In genomic region chr1:39214998-39215873, GRCh38 we compare ENCODE assay signal across 8 cellular contexts. TPM values are rescaled to one million over a fixed set of nuclear protein-coding genes. Genes with fewer than 3 reads are reported as not detected.
DNase-seq lines count a peak whose midpoint lies in the region; ATAC-seq, FAIRE-seq and TF ChIP-seq lines count a peak whose summit lies in the region.

No MANE protein-coding gene starts in this region.

- FAIRE-seq in K562 (lab: Jason Lieb, UNC), result peak; percentile 84

- H3K4me1 Mint-ChIP-seq in HFFc6 (ENCODE audit: low read depth) (peaks cover 63% of the 10 kb centered on the region), mesothelial cell of epicardium (peaks cover 29% of the 10 kb centered on the region)

- H3K9ac ChIP-seq in OCI-LY3 (ENCODE audit: low read length), result no peak overlapping the region
- H3K9ac ChIP-seq in K562 (ENCODE audit: insufficient read depth in 1 of 2, low read depth in 2 of 2, low read length in 2 of 2), result peak overlapping the region; percentile 60 to 86; a peak in 3 of 4 replicates

- H3K4me3 ChIP-seq in OCI-LY3 (ENCODE audit: low read length) (0 out of 2 replicates have a peak overlapping the region, but pooled peaks have one; percentile 35), K562 (peak overlapping the region; percentile 36), foreskin fibroblast (ENCODE audit: low read depth in 1 of 2, low read length in 2 of 2) (no peak overlapping the region)

- H2AFZ ChIP-seq in OCI-LY3 (ENCODE audit: low read depth, low read length), result no peak overlapping the region
- peak overlapping the region; percentile 67 for H2AFZ ChIP-seq in K562 (ENCODE audit: low read depth, low read length)

- no peak for TF ChIP-seq EP300 in K562 (IDR thresholded peaks at IDR 0.05; ENCODE audit: low read length)

- H4K20me1 ChIP-seq in OCI-LY3 (ENCODE audit: insufficient read depth, low read length) (peaks cover 4% of the 10 kb centered on the region; the same call in 1 of the 2 replicates), K562 (replicated peaks; ENCODE audit: control insufficient read depth, insufficient read depth, low read length) (peaks cover 10% of the 10 kb centered on the region)

- BruUV-seq in K562 (replicated peaks; lab: Mats Ljungman, UMichigan), result TSS peak; percentile 55

- DNase-seq in GM13976 (ENCODE audit: low spot score), result peak; percentile 75
- peak; percentile 24 for DNase-seq in HFFc6
- DNase-seq in K562 (ENCODE audit: extremely low read depth in 1 of 4, low spot score in 3 of 4), result peak; percentile 59 to 81 (median 64)
- no peak for DNase-seq in mesothelial cell of epicardium (ENCODE audit: low spot score in 2 of 2, unreplicated experiment in 2 of 2)
- DNase-seq in mucosa of gallbladder (ENCODE audit: low spot score), result no peak
- DNase-seq in cortex of kidney (lab: John Stamatoyannopoulos, UW), result no peak
- DNase-seq in foreskin fibroblast, result no peak

- TF ChIP-seq CTCF in GM13976 (IDR thresholded peaks at IDR 0.05; ENCODE audit: borderline replicate concordance, control extremely low read depth, extremely low read depth, insufficient read depth, missing control alignments) (no peak), HFFc6 (IDR thresholded peaks at IDR 0.05) (no peak), OCI-LY3 (IDR thresholded peaks at IDR 0.05; ENCODE audit: low read depth, low read length) (no peak), K562 (IDR thresholded peaks at IDR 0.05 in 2 of 3, conservative IDR thresholded peaks at IDR 0.05 in 1 of 3; ENCODE audit: insufficient read depth in 2 of 3, low read depth in 1 of 3, low read length in 3 of 3) (no peak), mesothelial cell of epicardium (IDR thresholded peaks at IDR 0.05; ENCODE audit: unreplicated experiment) (no peak), foreskin fibroblast (IDR thresholded peaks at IDR 0.05; ENCODE audit: low read depth, low read length) (no peak)

- H3K79me2 ChIP-seq in OCI-LY3 (ENCODE audit: low read length), result peaks cover 10% of the 10 kb centered on the region
- H3K79me2 ChIP-seq in K562 (ENCODE audit: control insufficient read depth, insufficient read depth, low read length), result peaks cover 84% of the 10 kb centered on the region

- H3K27ac ChIP-seq in OCI-LY3 (ENCODE audit: low read length) (no peak overlapping the region), K562 (ENCODE audit: extremely low read depth, low read depth, low read length) (peak overlapping the region; percentile 79)

- WGBS in K562 (ENCODE audit: insufficient coverage, low coverage, missing lambda C conversion rate), result 3% methylated on average over 11 of the region's 11 CpGs

- intact Hi-C loops in K562 (cut with micrococcal nuclease), result no loop called here

- no peaks in the 10 kb centered on the region for H3K27me3 ChIP-seq in OCI-LY3 (ENCODE audit: low read depth, low read length)
- H3K27me3 ChIP-seq in K562 (ENCODE audit: control insufficient read depth in 2 of 2, insufficient read depth in 2 of 2, low read length in 2 of 2), result no peaks in the 10 kb centered on the region; a peak in 1 of 5 replicates

- peak; percentile 64 for TF ChIP-seq POLR2A in K562 (conservative IDR thresholded peaks at IDR 0.05)

- H3K27ac Mint-ChIP-seq in HFFc6 (peak overlapping the region; percentile 88), mesothelial cell of epicardium (peak overlapping the region; percentile 62)

- H3K9me3 Mint-ChIP-seq in HFFc6 (no peaks in the 10 kb centered on the region), mesothelial cell of epicardium (no peaks in the 10 kb centered on the region)

- H3K4me2 ChIP-seq in OCI-LY3 (ENCODE audit: low read length), result peak overlapping the region; percentile 48
- peak overlapping the region; percentile 70 for H3K4me2 ChIP-seq in K562 (ENCODE audit: insufficient read depth, low read length)

- H3K9me1 ChIP-seq in K562 (ENCODE audit: control insufficient read depth, insufficient read depth, low read length), result no peaks in the 10 kb centered on the region

- ATAC-seq in K562, result peak; percentile 77

- H3K4me1 ChIP-seq in OCI-LY3 (ENCODE audit: low read length) (peaks cover 16% of the 10 kb centered on the region), K562 (replicated peaks in 1 of 2; ENCODE audit: control insufficient read depth in 2 of 2, insufficient read depth in 2 of 2, low read length in 2 of 2) (peaks cover 23 to 57% of the 10 kb centered on the region in 2 experiments)

- H3K36me3 Mint-ChIP-seq in HFFc6 (ENCODE audit: low read depth) (0 out of 2 replicates have a peak, but pooled peaks cover 4% of the 10 kb centered on the region), mesothelial cell of epicardium (no peaks in the 10 kb centered on the region)

- in situ Hi-C loops in GM13976 (cut with MboI; ENCODE audit: low sequenced_read_pairs, unreplicated experiment), result no loop called here
- in situ Hi-C loops in K562 (cut with MboI), result no loop called here

- no peaks in the 10 kb centered on the region for H3K36me3 ChIP-seq in OCI-LY3 (replicated peaks; ENCODE audit: low read depth, low read length)
- peaks cover 6% of the 10 kb centered on the region; the same call in 1 of the 3 replicates for H3K36me3 ChIP-seq in K562 (ENCODE audit: control insufficient read depth, insufficient read depth, low read length)

- H3K4me3 Mint-ChIP-seq in HFFc6 (peak overlapping the region; percentile 68), mesothelial cell of epicardium (no peak overlapping the region)

- CTCF ChIA-PET in K562 (lab: Yijun Ruan, JAX; ENCODE audit: low intra/inter-chr PET ratio), result no interaction called here

- H3K27me3 Mint-ChIP-seq in HFFc6 (ENCODE audit: insufficient read depth) (no peaks in the 10 kb centered on the region; the same call in 1 of the 2 replicates), mesothelial cell of epicardium (ENCODE audit: low read depth) (no peaks in the 10 kb centered on the region)

- TF ChIP-seq RAD21 in K562 (CRISPR knock-in tag; conservative IDR thresholded peaks at IDR 0.05 in 1 of 2, IDR thresholded peaks at IDR 0.05 in 1 of 2), result no peak

- POLR2A ChIA-PET in K562 (lab: Yijun Ruan, JAX), result interaction anchor here (0.5 to 5.6 kb wide), 21 partner anchors 8 to 1733 kb away, joined by 3 to 61 read pairs (median 4); partner anchors contain the start of gene MACF1

- H3K9me3 ChIP-seq in OCI-LY3 (ENCODE audit: insufficient read depth, low read length), result no peaks in the 10 kb centered on the region
- no peaks in the 10 kb centered on the region for H3K9me3 ChIP-seq in K562 (replicated peaks; ENCODE audit: control insufficient read depth, insufficient read depth, low read depth, low read length)

TF ChIP-seq in K562, 482 proteins besides CTCF, POLR2A, EP300 and RAD21 (continues in another document):
- TF ChIP-seq HDAC2 (IDR thresholded peaks at IDR 0.05), result 0 out of 2 replicates have a peak, but pooled peaks have one; percentile 16
- no peak for TF ChIP-seq SIN3B (IDR thresholded peaks at IDR 0.05; ENCODE audit: low read depth)
- peak; percentile 52 for TF ChIP-seq TAF1 (IDR thresholded peaks at IDR 0.05; ENCODE audit: control insufficient read depth, extremely low read depth, insufficient read depth, low read length, severe bottlenecking)
- no peak for TF ChIP-seq ARID3A (IDR thresholded peaks at IDR 0.05; ENCODE audit: borderline replicate concordance, low read depth, low read length)
- TF ChIP-seq ELF1 (tag; IDR thresholded peaks at IDR 0.05), result 0 out of 2 replicates have a peak, but pooled peaks have one; percentile 17
- peak; percentile 32; the same call in 1 of the 2 replicates for TF ChIP-seq ATF7 (IDR thresholded peaks at IDR 0.05)
- TF ChIP-seq ETV6 (IDR thresholded peaks at IDR 0.05; ENCODE audit: borderline replicate concordance in 1 of 2, low read depth in 2 of 2, low read length in 1 of 2), result 0 out of 4 replicates have a peak, but pooled peaks of 1 of the 2 experiments have one; percentile 16
- no peak for TF ChIP-seq ETV6 (CRISPR knock-in tag; IDR thresholded peaks at IDR 0.05; ENCODE audit: borderline replicate concordance)
- no peak for TF ChIP-seq NELFE (IDR thresholded peaks at IDR 0.05; ENCODE audit: insufficient read depth, insufficient read length)
- TF ChIP-seq CTBP1 (IDR thresholded peaks at IDR 0.05; ENCODE audit: borderline replicate concordance), result peak; percentile 23; the same call in 1 of the 2 replicates
- no peak for TF ChIP-seq MED1 (CRISPR knock-in tag; IDR thresholded peaks at IDR 0.05; ENCODE audit: borderline replicate concordance)

RNA-seq across cellular contexts. Expression of gene MACF1, which starts 10.7 kb away (rescaled TPM):
- total RNA-seq in HFFc6 (2021; fragmentation: NEBNext Ultra II Directional; extraction: Animal tissue kit (Norgen Biotek cat#: 25700)), result 100 to 1,000 TPM; 201 to 308 (median 223) TPM
- total RNA-seq in K562 (2011; cell fraction: chromatin; rRNA removed; ENCODE audit: low replicate concordance), result 567 and 1,155 TPM in 2 replicates
- 256 and 329 TPM in 2 replicates for total RNA-seq in K562 (2011; cell fraction: nucleolus; rRNA removed)
- total RNA-seq in K562 (2011; cell fraction: nucleoplasm; rRNA removed), result 400 and 459 TPM in 2 replicates
- 147 and 152 TPM in 2 replicates for total RNA-seq in K562 (2014; rRNA removed)
- total RNA-seq in K562 (2014; rRNA removed; fragmentation: Illumina TruSeq; extraction: Trizol), result 149 and 159 TPM in 2 replicates
- 223 and 232 TPM in 2 replicates for total RNA-seq in K562 (2015; rRNA removed; fragmentation: Illumina TruSeq; extraction: Trizol)
- 175 and 200 TPM in 2 replicates for total RNA-seq in K562 (2021)
- polyA plus RNA-seq in K562 (2011; rRNA removed), result 71.6 and 72.1 TPM in 2 replicates
- 35.7 and 47.7 TPM in 2 replicates for polyA plus RNA-seq in K562 (2011; cell fraction: cytosol; rRNA removed)
- polyA plus RNA-seq in K562 (2011; cell fraction: nucleus; rRNA removed), result 255 and 292 TPM in 2 replicates
- polyA plus RNA-seq in K562 (2012), result 97.8 and 152 TPM in 2 replicates
- 99.7 and 112 TPM in 2 replicates for polyA plus RNA-seq in K562 (2014; fragmentation: Illumina TruSeq; extraction: Trizol)
- polyA plus RNA-seq in K562 (2014; fragmentation: Nextera tagmentation; extraction: Ambion mirVana), result 10 to 100 TPM; 13.2 to 21.2 TPM
- 86.1 and 96.3 TPM in 2 replicates for polyA plus RNA-seq in K562 (2014; rRNA removed)
- polyA minus RNA-seq in K562 (2011; rRNA and poly(A)+ RNA removed), result 480 TPM in 2 replicates
- polyA minus RNA-seq in K562 (2011; cell fraction: cytosol; rRNA and poly(A)+ RNA removed), result 137 and 164 TPM in 2 replicates
- polyA minus RNA-seq in K562 (2011; cell fraction: nucleus; rRNA and poly(A)+ RNA removed), result 348 and 753 TPM in 2 replicates
- 282 to 301 TPM (median 283 TPM) in 3 replicates for total RNA-seq in mesothelial cell of epicardium
- 404 TPM for total RNA-seq in mucosa of gallbladder

Comparison
In these comparisons a context has a peak if more than half of its experiments do, and no peak if none do; other contexts are left out.
1. DNase-seq: peak in GM13976 (single experiment), HFFc6 (single experiment) and K562 (4 of 4); none in mesothelial cell of epicardium (0 of 2), mucosa of gallbladder (single experiment), cortex of kidney (single experiment) and foreskin fibroblast (0 of 2).
2. H3K4me3 ChIP-seq: peak in OCI-LY3 (single experiment) and K562 (single experiment); none in foreskin fibroblast (0 of 2).